1 cellular context compared by ENCODE assay signal in genomic region chr17:17055286-17056166, GRCh38.
TF ChIP-seq lines count a peak whose summit lies in the region.

No MANE protein-coding gene starts in this region.

TF ChIP-seq in WTC11, 78 proteins besides CTCF, POLR2A, EP300 and RAD21 (continued from another document):
- TF ChIP-seq, protein P1, sequence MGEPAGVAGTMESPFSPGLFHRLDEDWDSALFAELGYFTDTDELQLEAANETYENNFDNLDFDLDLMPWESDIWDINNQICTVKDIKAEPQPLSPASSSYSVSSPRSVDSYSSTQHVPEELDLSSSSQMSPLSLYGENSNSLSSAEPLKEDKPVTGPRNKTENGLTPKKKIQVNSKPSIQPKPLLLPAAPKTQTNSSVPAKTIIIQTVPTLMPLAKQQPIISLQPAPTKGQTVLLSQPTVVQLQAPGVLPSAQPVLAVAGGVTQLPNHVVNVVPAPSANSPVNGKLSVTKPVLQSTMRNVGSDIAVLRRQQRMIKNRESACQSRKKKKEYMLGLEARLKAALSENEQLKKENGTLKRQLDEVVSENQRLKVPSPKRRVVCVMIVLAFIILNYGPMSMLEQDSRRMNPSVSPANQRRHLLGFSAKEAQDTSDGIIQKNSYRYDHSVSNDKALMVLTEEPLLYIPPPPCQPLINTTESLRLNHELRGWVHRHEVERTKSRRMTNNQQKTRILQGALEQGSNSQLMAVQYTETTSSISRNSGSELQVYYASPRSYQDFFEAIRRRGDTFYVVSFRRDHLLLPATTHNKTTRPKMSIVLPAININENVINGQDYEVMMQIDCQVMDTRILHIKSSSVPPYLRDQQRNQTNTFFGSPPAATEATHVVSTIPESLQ (CRISPR knock-in tag; IDR thresholded peaks at IDR 0.05), result no peak
